Comparison of ENCODE assay signal across 12 cellular contexts in the genomic region with DNA sequence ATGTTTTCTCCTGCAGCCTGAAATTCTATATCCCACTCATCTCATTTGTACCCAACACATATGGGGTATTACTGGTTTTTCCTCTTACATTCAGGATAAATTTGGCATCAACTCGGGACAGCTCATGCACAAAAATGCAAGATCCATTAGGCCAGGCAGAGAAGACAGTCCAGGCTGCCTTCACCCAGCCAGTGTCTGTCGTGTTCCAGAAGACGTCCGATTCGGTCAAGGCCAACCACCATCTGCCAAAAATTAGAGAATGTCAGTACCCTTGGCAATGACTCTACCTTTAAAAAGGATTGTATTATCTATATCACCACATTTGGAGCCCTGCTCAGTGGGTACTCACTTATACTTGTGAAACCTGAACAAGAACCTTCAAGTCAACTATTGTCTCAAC. TPM values are rescaled to one million over a fixed set of nuclear protein-coding genes. Genes with fewer than 3 reads are reported as not detected.
"Had no signal": no experiment of that assay in that cellular context is flagged by ENCODE, and none has a peak within 500 bp of the region (broad histone marks: within the 10 kb centered on the region; RNA-seq: fewer than 3 reads in every experiment).

No MANE protein-coding gene starts in this region.

RNA-seq across cellular contexts. Expression of a gene that starts 23.3 kb away (rescaled TPM):
- total RNA-seq: activated B cell treated with CpG ODN at 0.5 μM for 24 hours; activated CD4-positive, alpha-beta memory T cell treated with anti-CD3 and anti-CD28 coated beads for 36 hours; activated CD4-positive, alpha-beta memory T cell treated with anti-CD3 and anti-CD28 coated beads, Interleukin-2, amount 10 ng/mL, durations not matched to agents 7 days and 5 days; activated CD4-positive, alpha-beta T cell treated with anti-CD3 and anti-CD28 coated beads for 36 hours; activated CD4-positive, alpha-beta T cell treated with anti-CD3 and anti-CD28 coated beads, Interleukin-2, amount 10 ng/mL, durations not matched to agents 24 days and 14 days; activated CD4-positive, alpha-beta T cell treated with anti-CD3 and anti-CD28 coated beads, Interleukin-2, amount 10 ng/mL, durations not matched to agents 7 days and 5 days; activated CD8-positive, alpha-beta memory T cell treated with anti-CD3 and anti-CD28 coated beads for 36 hours; activated CD8-positive, alpha-beta T cell treated with anti-CD3 and anti-CD28 coated beads for 36 hours; activated CD8-positive, alpha-beta T cell treated with anti-CD3 and anti-CD28 coated beads, Interleukin-2, amount 10 ng/mL, durations not matched to agents 7 days and 5 days; T-helper 1 cell treated with Interleukin-12 subunit alpha and Interleukin-12 subunit beta and Interleukin-4 antibody, amounts not matched to agents 30 ng/mL and 1 ng/mL, for 36 hours; T-helper 17 cell; T-helper 2 cell treated with Interferon-gamma antibody and Interleukin-4, amounts not matched to agents 100 ng/mL and 5 ng/mL, for 36 hours had no signal
